34 cellular contexts compared by ENCODE assay signal in genomic region chr15:91759560-91759959, GRCh38.
"Had no signal": no experiment of that assay in that cellular context is flagged by ENCODE, and none has a peak within 500 bp of the region (broad histone marks: within the 10 kb centered on the region; RNA-seq: fewer than 3 reads in every experiment).

No MANE protein-coding gene starts in this region.

- H3K27ac ChIP-seq: KMS-11 had no signal

- H3K36me3 ChIP-seq: MG63 had no signal

- H3K4me2 ChIP-seq: KMS-11 had no signal

- H3K9me3 ChIP-seq: MG63 had no signal

- H3K9ac ChIP-seq: KMS-11 had no signal

- DNase-seq: Karpas-422, Kasumi-1, MG63, MM.1S, MV-4-11, NCI-H1048, NCI-H1092, NCI-H1092 treated with DMSO at 0.1 percent for 48 hours, NCI-H1105, NCI-H1105 treated with DMSO at 0.1 percent for 48 hours, NCI-H1417, NCI-H1417 treated with DMSO at 0.1 percent for 48 hours, NCI-H1436, NCI-H1436 treated with DMSO at 0.1 percent for 48 hours, NCI-H146, NCI-H1694, NCI-H1694 treated with DMSO at 0.1 percent for 48 hours, NCI-H187, NCI-H187 treated with DMSO at 0.1 percent for 48 hours, NCI-H1930, NCI-H2029, NCI-H2029 treated with DMSO at 0.1 percent for 48 hours, NCI-H2081, NCI-H2081 treated with DMSO at 0.1 percent for 48 hours, NCI-H2107, NCI-H2171, NCI-H2171 treated with DMSO at 0.1 percent for 48 hours, NCI-H226, NCI-H345, NCI-H446, NCI-H446 treated with DMSO at 0.1 percent for 48 hours, NCI-H510A, NCI-H510A treated with DMSO at 0.1 percent for 48 hours had no signal

- H3K4me3 ChIP-seq: MG63 had no signal
